In the genomic region with DNA sequence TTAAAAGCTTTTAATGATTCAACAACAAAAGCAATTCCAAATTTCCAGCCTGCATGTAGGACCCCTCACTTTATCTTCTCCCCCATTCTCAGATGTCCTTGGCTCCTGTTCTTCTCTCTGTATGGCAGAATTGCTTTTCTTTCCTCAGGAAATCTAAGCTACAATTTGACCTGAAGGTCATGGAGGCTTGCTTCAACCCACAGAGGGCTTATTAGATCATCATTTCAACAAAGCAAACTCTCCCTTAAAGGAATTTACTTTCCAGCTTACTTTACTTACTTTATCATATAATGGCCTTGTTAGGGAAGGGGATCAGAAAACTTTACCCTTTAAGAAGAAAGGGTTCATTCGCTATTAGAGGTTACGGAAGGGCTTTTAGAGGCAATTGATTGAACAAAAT, we compare ENCODE assay signal across 27 cellular contexts.
DNase-seq lines count a peak whose midpoint lies in the region; ATAC-seq, FAIRE-seq and TF ChIP-seq lines count a peak whose summit lies in the region.
"Had no signal": no experiment of that assay in that cellular context is flagged by ENCODE, and none has a peak within 500 bp of the region (broad histone marks: within the 10 kb centered on the region; RNA-seq: fewer than 3 reads in every experiment).

No MANE protein-coding gene starts in this region.

- peak overlapping the region; percentile 36 for H3K4me2 ChIP-seq in astrocyte (ENCODE audit: low read length)

- H3K4me1 ChIP-seq in astrocyte (ENCODE audit: insufficient read depth, low read length), result peaks cover 23% of the 10 kb centered on the region
- H3K4me1 ChIP-seq: BE2C had no signal

- no peaks in the 10 kb centered on the region for H3K36me3 Mint-ChIP-seq in astrocyte (ENCODE audit: low read depth, unreplicated experiment)
- H3K36me3 Mint-ChIP-seq: CD14-positive monocyte; CD8-positive, alpha-beta memory T cell had no signal

- no peak for ATAC-seq in HG03097 (IDR thresholded peaks at IDR 0.05; ENCODE audit: low FRiP score, unreplicated experiment)
- ATAC-seq in left ventricle myocardium superior, result no peak
- ATAC-seq: GM12878, Panc1 had no signal

- H3K27me3 ChIP-seq in astrocyte (ENCODE audit: insufficient read depth, low read length), result no peaks in the 10 kb centered on the region
- H3K27me3 ChIP-seq: BE2C had no signal

- no peaks in the 10 kb centered on the region for H3K9me3 ChIP-seq in astrocyte (ENCODE audit: insufficient read depth, low read depth, low read length)
- H3K9me3 ChIP-seq: BE2C had no signal

- peaks cover 3% of the 10 kb centered on the region for H3K9me3 Mint-ChIP-seq in astrocyte (ENCODE audit: unreplicated experiment)

- DNase-seq in HCEC 1CT, result peak; percentile 53
- no peak for DNase-seq in astrocyte (ENCODE audit: low read depth)
- peak; percentile 6 for DNase-seq in fibroblast of peridontal ligament (ENCODE audit: extremely low read depth)
- DNase-seq in myocyte (ENCODE audit: low read depth), result peak; percentile 16
- DNase-seq in left ventricle myocardium superior, result no peak
- DNase-seq in NCI-H187 (lab: John Stamatoyannopoulos, UW), result no peak
- DNase-seq in NCI-H526 (lab: John Stamatoyannopoulos, UW), result no peak
- DNase-seq: BE2C; CD8-positive, alpha-beta memory T cell; DMS 273 treated with DMSO at 0.1 percent for 48 hours; DMS79; EL; GDM1; Karpas-422; MV-4-11; NCI-H1105; NCI-H1436 treated with DMSO at 0.1 percent for 48 hours; NCI-H2029; NCI-H446 treated with DMSO at 0.1 percent for 48 hours; NCI-H526 treated with DMSO at 0.1 percent for 48 hours; SHP77 had no signal

- H3K4me3 Mint-ChIP-seq in astrocyte (ENCODE audit: unreplicated experiment), result no peak overlapping the region
- H3K4me3 Mint-ChIP-seq: CD14-positive monocyte; CD8-positive, alpha-beta memory T cell had no signal

- no peak overlapping the region for H2AFZ ChIP-seq in astrocyte (ENCODE audit: low read depth, low read length)

- no peak for FAIRE-seq in astrocyte (lab: Jason Lieb, UNC)
- FAIRE-seq: GM12878 had no signal

- H3K27ac Mint-ChIP-seq in astrocyte (ENCODE audit: unreplicated experiment), result peak overlapping the region; percentile 21
- H3K27ac Mint-ChIP-seq: CD14-positive monocyte; CD8-positive, alpha-beta memory T cell had no signal

- H3K79me2 ChIP-seq in astrocyte (ENCODE audit: insufficient read depth, low read length), result no peaks in the 10 kb centered on the region

- no peak for TF ChIP-seq CTCF in astrocyte (IDR thresholded peaks at IDR 0.05; ENCODE audit: insufficient read depth, low read depth, low read length)

- no peaks in the 10 kb centered on the region for H4K20me1 ChIP-seq in astrocyte (ENCODE audit: insufficient read depth, low read length)

- H3K36me3 ChIP-seq in astrocyte (ENCODE audit: insufficient read depth, low read length), result no peaks in the 10 kb centered on the region
- H3K36me3 ChIP-seq: BE2C had no signal

- peaks cover 33% of the 10 kb centered on the region for H3K4me1 Mint-ChIP-seq in astrocyte (ENCODE audit: low read depth, unreplicated experiment)
- H3K4me1 Mint-ChIP-seq: CD14-positive monocyte; CD8-positive, alpha-beta memory T cell had no signal

- no peak overlapping the region for H3K9ac ChIP-seq in astrocyte (ENCODE audit: low read length)

- intact Hi-C loops in left ventricle myocardium superior (cut with micrococcal nuclease), result loop anchor here (10.0 kb wide), 1 partner anchor 532 kb away; no protein-coding TSS in a partner anchor

- H3K27ac ChIP-seq in astrocyte (ENCODE audit: low read depth, low read length), result no peak overlapping the region
- H3K27ac ChIP-seq: 22Rv1, RWPE1 had no signal

- H3K4me3 ChIP-seq in astrocyte (ENCODE audit: insufficient read depth, low read depth, low read length), result no peak overlapping the region
- H3K4me3 ChIP-seq: GM12878 had no signal

- no peaks in the 10 kb centered on the region for H3K27me3 Mint-ChIP-seq in astrocyte (ENCODE audit: low read depth, unreplicated experiment)
- H3K27me3 Mint-ChIP-seq: CD8-positive, alpha-beta memory T cell had no signal

Comparison
In these comparisons a context has a peak if more than half of its experiments do, and no peak if none do; other contexts are left out.
1. DNase-seq: peak in HCEC 1CT (single experiment), fibroblast of peridontal ligament (single experiment) and myocyte (single experiment); none in astrocyte (single experiment), left ventricle myocardium superior (single experiment), NCI-H187 (0 of 2) and NCI-H526 (0 of 2).